12 cellular contexts compared by ENCODE assay signal in genomic region chr10:95278061-95278988, GRCh38. TPM values are rescaled to one million over a fixed set of nuclear protein-coding genes. Genes with fewer than 3 reads are reported as not detected.
DNase-seq lines count a peak whose midpoint lies in the region; ATAC-seq, FAIRE-seq and TF ChIP-seq lines count a peak whose summit lies in the region.
"Had no signal": no experiment of that assay in that cellular context is flagged by ENCODE, and none has a peak within 500 bp of the region (broad histone marks: within the 10 kb centered on the region; RNA-seq: fewer than 3 reads in every experiment).

No MANE protein-coding gene starts in this region.

- WGBS in H1 (ENCODE audit: extremely low coverage in 1 of 2, insufficient coverage in 1 of 2, insufficient read length in 1 of 2, insufficient replicate concordance in 2 of 2, low coverage in 1 of 2, low lambda C conversion rate in 2 of 2, missing lambda C conversion rate in 1 of 2), 2 experiments, result 80% methylated on average over 6 of the region's 6 CpGs; no CpG with 5 or more reads in 1 of the 2 experiments
- no CpG with 5 or more reads among the region's 6 CpGs for WGBS in mesendoderm (ENCODE audit: extremely low coverage, insufficient coverage, low lambda C conversion rate)

- H3K56ac ChIP-seq in H1 (replicated peaks; ENCODE audit: insufficient read length, low read depth, low read length) (no peak overlapping the region), mesendoderm (ENCODE audit: low read length) (peak overlapping the region; percentile 71)

- TF ChIP-seq CTCF in H1 (IDR thresholded peaks at IDR 0.05; ENCODE audit: control extremely low read depth in 1 of 3, insufficient read depth in 1 of 3, low read depth in 1 of 3, low read length in 3 of 3), result no peak
- TF ChIP-seq CTCF in tibial artery (IDR thresholded peaks at IDR 0.05), result no peak
- no peak for TF ChIP-seq CTCF in BE2C (IDR thresholded peaks at IDR 0.05; ENCODE audit: low read depth, low read length)

- H2BK15ac ChIP-seq in H1 (ENCODE audit: low read length) (no peak overlapping the region), mesendoderm (replicated peaks; ENCODE audit: low read depth) (no peak overlapping the region)

- no peaks in the 10 kb centered on the region for H3K36me3 Mint-ChIP-seq in activated CD8-positive, alpha-beta T cell treated with anti-CD3 and anti-CD28 coated beads, Interleukin-2, amount 10 ng/mL, durations not matched to agents 7 days and 5 days (ENCODE audit: low read depth)
- H3K36me3 Mint-ChIP-seq: naive thymus-derived CD4-positive, alpha-beta T cell had no signal

- CTCF ChIA-PET in H1 (lab: Charles Lee; ENCODE audit: partially characterized antibody), result interaction anchor here (0.7 to 4.1 kb wide), 9 partner anchors 10 to 648 kb away, joined by 3 to 23 read pairs (median 4); no protein-coding TSS in a partner anchor
- CTCF ChIA-PET in activated CD8-positive, alpha-beta T cell treated with anti-CD3 and anti-CD28 coated beads, Interleukin-2, amount 10 ng/mL, durations not matched to agents 7 days and 5 days (lab: Charles Lee), result interaction anchor here (1.4 to 1.9 kb wide), 3 partner anchors 32 to 35 kb away, joined by 3 to 7 read pairs (median 4); no protein-coding TSS in a partner anchor

- TF ChIP-seq RAD21 in H1 (IDR thresholded peaks at IDR 0.05 in 1 of 2, conservative IDR thresholded peaks at IDR 0.05 in 1 of 2; ENCODE audit: low read depth in 2 of 2, low read length in 2 of 2), result no peak

- no peak overlapping the region for H3K4me3 Mint-ChIP-seq in activated CD8-positive, alpha-beta T cell treated with anti-CD3 and anti-CD28 coated beads, Interleukin-2, amount 10 ng/mL, durations not matched to agents 7 days and 5 days
- H3K4me3 Mint-ChIP-seq: naive thymus-derived CD4-positive, alpha-beta T cell had no signal

- no peak overlapping the region for H3K4ac ChIP-seq in H1 (replicated peaks; ENCODE audit: insufficient read length, low read depth, low read length)
- no peak overlapping the region for H3K4ac ChIP-seq in mesendoderm (ENCODE audit: low read depth, low read length)

- H3K23ac ChIP-seq in H1 (ENCODE audit: insufficient read length), result no peak overlapping the region
- H3K23ac ChIP-seq in mesendoderm (ENCODE audit: low read length), result no peak overlapping the region

- H3K23me2 ChIP-seq in H1 (ENCODE audit: low read depth, low read length), result no peaks in the 10 kb centered on the region

- H3K9me3 Mint-ChIP-seq in activated CD8-positive, alpha-beta T cell treated with anti-CD3 and anti-CD28 coated beads, Interleukin-2, amount 10 ng/mL, durations not matched to agents 7 days and 5 days (ENCODE audit: insufficient read depth), result no peaks in the 10 kb centered on the region
- H3K9me3 Mint-ChIP-seq: naive thymus-derived CD4-positive, alpha-beta T cell had no signal

- no peak overlapping the region for H2BK5ac ChIP-seq in H1 (ENCODE audit: low read depth, low read length)
- peak overlapping the region; percentile 24 for H2BK5ac ChIP-seq in mesendoderm (ENCODE audit: low read length)

- no peak for ATAC-seq in activated CD8-positive, alpha-beta T cell treated with anti-CD3 and anti-CD28 coated beads, Interleukin-2, amount 10 ng/mL, durations not matched to agents 7 days and 5 days
- ATAC-seq: naive thymus-derived CD4-positive, alpha-beta T cell had no signal

- intact Hi-C loops in tibial artery (cut with DNase I; ENCODE audit: low total_unique reads), result no loop called here

- H3K4me1 Mint-ChIP-seq in activated CD8-positive, alpha-beta T cell treated with anti-CD3 and anti-CD28 coated beads, Interleukin-2, amount 10 ng/mL, durations not matched to agents 7 days and 5 days (ENCODE audit: low read depth), result no peaks in the 10 kb centered on the region

- H3K4me2 ChIP-seq in H1 (ENCODE audit: insufficient read depth in 1 of 2, low read depth in 2 of 2, low read length in 2 of 2) (peak overlapping the region in 1 of 2 experiments; percentile 39; a peak in 2 of 4 replicates), mesendoderm (ENCODE audit: low read length) (no peak overlapping the region)

- H3K27ac Mint-ChIP-seq in activated CD8-positive, alpha-beta T cell treated with anti-CD3 and anti-CD28 coated beads, Interleukin-2, amount 10 ng/mL, durations not matched to agents 7 days and 5 days, result no peak overlapping the region
- H3K27ac Mint-ChIP-seq: naive thymus-derived CD4-positive, alpha-beta T cell had no signal

- no peak for FAIRE-seq in H1 (lab: Jason Lieb, UNC)

- peaks cover 5% of the 10 kb centered on the region for H3K27me3 Mint-ChIP-seq in activated CD8-positive, alpha-beta T cell treated with anti-CD3 and anti-CD28 coated beads, Interleukin-2, amount 10 ng/mL, durations not matched to agents 7 days and 5 days (ENCODE audit: low read depth)

- H3K4me1 ChIP-seq in H1 (replicated peaks in 1 of 4; ENCODE audit: control insufficient read depth in 3 of 4, insufficient read depth in 4 of 4, low read length in 3 of 4) (peaks cover 0 to 20% (median 8%) of the 10 kb centered on the region in 4 experiments; a peak in 3 of 7 replicates), mesendoderm (ENCODE audit: control insufficient read depth, low read depth, low read length) (peaks cover 30% of the 10 kb centered on the region), tibial artery (peaks cover 0 to 95% (median 71%) of the 10 kb centered on the region in 4 donors), BE2C (no peaks in the 10 kb centered on the region)
- H3K4me1 ChIP-seq: HAP-1 had no signal

- TF ChIP-seq EP300 in H1 (IDR thresholded peaks at IDR 0.05; ENCODE audit: borderline replicate concordance in 1 of 2, low read depth in 2 of 2, low read length in 2 of 2), result no peak

- no peak overlapping the region for H4K91ac ChIP-seq in H1 (replicated peaks; ENCODE audit: insufficient read length, low read length)

- H2BK20ac ChIP-seq in H1 (ENCODE audit: low read length), result no peak overlapping the region

- H3K4me3 ChIP-seq in MG63, result no peak overlapping the region
- no peak overlapping the region for H3K4me3 ChIP-seq in H1 (ENCODE audit: extremely low read depth in 1 of 4, insufficient read depth in 2 of 4, low read depth in 3 of 4, low read length in 4 of 4)
- H3K4me3 ChIP-seq in mesendoderm (ENCODE audit: low read length), result no peak overlapping the region
- H3K4me3 ChIP-seq in tibial artery, result no peak overlapping the region
- no peak overlapping the region for H3K4me3 ChIP-seq in BE2C (ENCODE audit: low read depth, low read length)
- H3K4me3 ChIP-seq: HAP-1, SJCRH30 had no signal

- no peak overlapping the region for H2BK12ac ChIP-seq in H1 (ENCODE audit: low read depth, low read length)

- no peak overlapping the region for H3K14ac ChIP-seq in H1 (ENCODE audit: insufficient read length)

- H3K9me3 ChIP-seq in MG63, result no peaks in the 10 kb centered on the region
- H3K9me3 ChIP-seq in H1 (ENCODE audit: insufficient read depth in 2 of 2, low read depth in 1 of 2, low read length in 1 of 2), result no peaks in the 10 kb centered on the region
- no peaks in the 10 kb centered on the region for H3K9me3 ChIP-seq in tibial artery
- H3K9me3 ChIP-seq in BE2C, result no peaks in the 10 kb centered on the region
- H3K9me3 ChIP-seq: HAP-1, SJCRH30 had no signal

- H3K9ac ChIP-seq in H1 (replicated peaks in 1 of 4; ENCODE audit: extremely low read depth in 1 of 4, low read depth in 3 of 4, low read length in 3 of 4), result no peak overlapping the region
- peak overlapping the region; percentile 28 for H3K9ac ChIP-seq in mesendoderm (ENCODE audit: low read length)

- H3K79me1 ChIP-seq in H1 (ENCODE audit: low read depth, low read length), result peaks cover 8% of the 10 kb centered on the region
- peaks cover 28% of the 10 kb centered on the region for H3K79me1 ChIP-seq in mesendoderm (ENCODE audit: low read length)

- H3K27ac ChIP-seq in H1 (ENCODE audit: low read depth, low read length), result no peak overlapping the region
- H3K27ac ChIP-seq in mesendoderm (ENCODE audit: low read depth, low read length), result no peak overlapping the region
- H3K27ac ChIP-seq in tibial artery, result peak overlapping the region; percentile 75 to 81
- H3K27ac ChIP-seq: SJCRH30 had no signal

- POLR2A ChIA-PET in H1 (lab: Charles Lee; ENCODE audit: partially characterized antibody), result interaction anchor here (1.2 to 4.1 kb wide), 3 partner anchors 10 to 14 kb away, joined by 3 to 18 read pairs (median 6); partner anchors contain the start of gene PDLIM1
- POLR2A ChIA-PET in activated CD8-positive, alpha-beta T cell treated with anti-CD3 and anti-CD28 coated beads, Interleukin-2, amount 10 ng/mL, durations not matched to agents 7 days and 5 days (lab: Charles Lee), result no interaction called here

- H2BK120ac ChIP-seq in H1 (replicated peaks; ENCODE audit: low read depth, low read length), result no peak overlapping the region
- H2BK120ac ChIP-seq in mesendoderm (ENCODE audit: low read depth, low read length), result no peak overlapping the region

- H3K79me2 ChIP-seq in H1 (ENCODE audit: control insufficient read depth in 1 of 2, insufficient read depth in 2 of 2, low read length in 2 of 2), result peaks cover 27 to 98% of the 10 kb centered on the region in 2 experiments
- H3K79me2 ChIP-seq in mesendoderm (ENCODE audit: control insufficient read depth, insufficient read depth, low read length), result peaks cover 76% of the 10 kb centered on the region

- no peak overlapping the region for H2AFZ ChIP-seq in H1 (ENCODE audit: low read length)

- H3K27me3 ChIP-seq in MG63 (no peaks in the 10 kb centered on the region), H1 (replicated peaks in 1 of 4; ENCODE audit: control insufficient read depth in 3 of 4, extremely low read depth in 1 of 4, insufficient read depth in 3 of 4, low read length in 3 of 4) (no peaks in the 10 kb centered on the region), mesendoderm (ENCODE audit: insufficient read depth, low read length, poor library complexity) (no peaks in the 10 kb centered on the region), tibial artery (no peaks in the 10 kb centered on the region), BE2C (no peaks in the 10 kb centered on the region)
- H3K27me3 ChIP-seq: SJCRH30 had no signal

- H2AK5ac ChIP-seq in H1 (ENCODE audit: low read depth, low read length) (no peak overlapping the region), mesendoderm (ENCODE audit: low read length) (no peak overlapping the region)

- H3K18ac ChIP-seq in H1 (ENCODE audit: extremely low read depth, low read length) (no peak overlapping the region), mesendoderm (ENCODE audit: low read length) (peak overlapping the region; percentile 62)

- H3K36me3 ChIP-seq in MG63 (no peaks in the 10 kb centered on the region), H1 (ENCODE audit: control insufficient read depth in 2 of 4, insufficient read depth in 4 of 4, low read length in 3 of 4) (no peaks in the 10 kb centered on the region), mesendoderm (ENCODE audit: control insufficient read depth, insufficient read depth, low read length) (no peaks in the 10 kb centered on the region), tibial artery (no peaks in the 10 kb centered on the region), BE2C (no peaks in the 10 kb centered on the region)
- H3K36me3 ChIP-seq: HAP-1, SJCRH30 had no signal

- DNase-seq in MG63 (peak; percentile 9), H1 (ENCODE audit: low read depth in 1 of 2, low spot score in 2 of 2) (peak in 1 of 2 experiments; percentile 40), mesendoderm (peak; percentile 85), tibial artery (peak in 1 of 2 donors; percentile 63), BE2C (no peak), iPS-NIHi11 (ENCODE audit: low spot score) (no peak)
- DNase-seq in stimulated activated naive CD4-positive, alpha-beta T cell (lab: John Stamatoyannopoulos, UW), result no peak
- no peak for DNase-seq in activated CD8-positive, alpha-beta T cell treated with anti-CD3 and anti-CD28 coated beads, Interleukin-2, amount 10 ng/mL, durations not matched to agents 7 days and 5 days
- DNase-seq: amniotic stem cell; naive thymus-derived CD4-positive, alpha-beta T cell had no signal

- no peak for TF ChIP-seq POLR2A in H1 (IDR thresholded peaks at IDR 0.05; ENCODE audit: control extremely low read depth in 1 of 2, low read depth in 2 of 2, low read length in 2 of 2)

- no peak overlapping the region for H4K5ac ChIP-seq in H1 (ENCODE audit: insufficient read length, low read depth, low read length)
- H4K5ac ChIP-seq in mesendoderm (ENCODE audit: low read length), result no peak overlapping the region

- peaks cover 0 to 4% of the 10 kb centered on the region in 2 experiments for H4K20me1 ChIP-seq in H1 (replicated peaks in 1 of 2; ENCODE audit: control insufficient read depth in 1 of 2, insufficient read depth in 2 of 2, low read length in 2 of 2)

- H4K8ac ChIP-seq in H1 (ENCODE audit: extremely low read depth, insufficient read depth, low read length) (no peak overlapping the region), mesendoderm (ENCODE audit: low read depth, low read length) (no peak overlapping the region)

RNA-seq across cellular contexts. Expression of gene PDLIM1, which starts 12.5 kb away (rescaled TPM):
- total RNA-seq in MG63 (2014; rRNA removed; shearing (Covaris generic); ENCODE audit: low replicate concordance), result 3.5 and 6.2 TPM in 2 replicates
- 245 and 264 TPM in 2 replicates for total RNA-seq in H1 (2021; fragmentation: NEBNext Ultra II Directional; extraction: Animal tissue kit (Norgen Biotek cat#: 25700))
- polyA plus RNA-seq in H1 (2011; rRNA removed), result 169 and 199 TPM in 2 replicates
- polyA plus RNA-seq in H1 (2011; cell fraction: cytosol; rRNA removed), result 145 TPM
- 149 TPM for polyA plus RNA-seq in H1 (2011; cell fraction: nucleus; rRNA removed)
- polyA plus RNA-seq in H1 (2012, experiment 1 of 2), result 232 to 293 TPM (median 265 TPM) in 4 replicates
- polyA plus RNA-seq in H1 (2012, experiment 2 of 2), result 278 TPM
- polyA plus RNA-seq in H1 (2013, experiment 1 of 2), result 242 TPM
- polyA plus RNA-seq in H1 (2013, experiment 2 of 2), result 244 TPM
- polyA minus RNA-seq in H1 (2011; rRNA and poly(A)+ RNA removed), result 142 and 150 TPM in 2 replicates
- 109 TPM for polyA minus RNA-seq in H1 (2011; cell fraction: cytosol; rRNA and poly(A)+ RNA removed)
- polyA minus RNA-seq in H1 (2011; cell fraction: nucleus; rRNA and poly(A)+ RNA removed), result 70.1 TPM
- polyA plus RNA-seq in mesendoderm (2013, experiment 1 of 2), result 212 TPM
- 220 TPM for polyA plus RNA-seq in mesendoderm (2013, experiment 2 of 2)
- polyA plus RNA-seq in BE2C (2012; ENCODE audit: insufficient read depth, insufficient read length, low read depth), result 0.74 TPM
- total RNA-seq in activated CD8-positive, alpha-beta T cell treated with anti-CD3 and anti-CD28 coated beads, Interleukin-2, amount 10 ng/mL, durations not matched to agents 7 days and 5 days, result 1 to 10 TPM; 9.4 to 9.5 TPM

Comparison
In these comparisons a context has a peak if more than half of its experiments do, and no peak if none do; other contexts are left out.
1. DNase-seq: peak in MG63 (single experiment) and mesendoderm (single experiment); none in stimulated activated naive CD4-positive, alpha-beta T cell (0 of 6), BE2C (single experiment), activated CD8-positive, alpha-beta T cell treated with anti-CD3 and anti-CD28 coated beads, Interleukin-2, amount 10 ng/mL, durations not matched to agents 7 days and 5 days (single experiment) and iPS-NIHi11 (single experiment).
2. H3K27ac ChIP-seq: peak in tibial artery (2 of 2); none in H1 (single experiment) and mesendoderm (single experiment).
3. RNA of gene PDLIM1, which starts 12.5 kb away (total RNA-seq): 245 to 264 TPM in H1; 9.4 to 9.5 TPM in activated CD8-positive, alpha-beta T cell treated with anti-CD3 and anti-CD28 coated beads, Interleukin-2, amount 10 ng/mL, durations not matched to agents 7 days and 5 days and 3.5 to 6.2 TPM in MG63; every median in the first group is over 10 times any median in the second.